In genomic region chr1:169570172-169570574, GRCh38 we compare ENCODE assay signal across 1 cellular context.
A peak's percentile ranks its signal among the peaks of the same experiment; 100 is the strongest.
TF ChIP-seq lines count a peak whose summit lies in the region.

No MANE protein-coding gene starts in this region.

TF ChIP-seq in HepG2, 621 proteins besides CTCF, POLR2A, EP300 and RAD21 (continued from another document and continues in another):
- no peak for TF ChIP-seq RFX5 (IDR thresholded peaks at IDR 0.05; ENCODE audit: low read depth, low read length)
- no peak; the same call in 1 of the 2 replicates for TF ChIP-seq HOXA5 (CRISPR knock-in tag; IDR thresholded peaks at IDR 0.05)
- no peak for TF ChIP-seq ZMAT3 (CRISPR knock-in tag; conservative IDR thresholded peaks at IDR 0.05)
- no peak for TF ChIP-seq GLI4 (CRISPR knock-in tag; IDR thresholded peaks at IDR 0.05; ENCODE audit: borderline replicate concordance)
- no peak for TF ChIP-seq ZNF879 (CRISPR knock-in tag; IDR thresholded peaks at IDR 0.05)
- no peak for TF ChIP-seq ZNF567 (CRISPR knock-in tag; IDR thresholded peaks at IDR 0.05; ENCODE audit: borderline replicate concordance)
- no peak for TF ChIP-seq ZNF235 (CRISPR knock-in tag; IDR thresholded peaks at IDR 0.05; ENCODE audit: borderline replicate concordance)
- TF ChIP-seq ZSCAN22 (CRISPR knock-in tag; IDR thresholded peaks at IDR 0.05): no peak
- no peak for TF ChIP-seq TSC22D2 (CRISPR knock-in tag; IDR thresholded peaks at IDR 0.05; ENCODE audit: borderline replicate concordance)
- TF ChIP-seq RFXAP (CRISPR knock-in tag; IDR thresholded peaks at IDR 0.05; ENCODE audit: borderline replicate concordance): no peak
- 0 out of 2 replicates have a peak, but pooled peaks have one; percentile 40 for TF ChIP-seq MAX (IDR thresholded peaks at IDR 0.05)
- TF ChIP-seq SNAPC4 (CRISPR knock-in tag; IDR thresholded peaks at IDR 0.05): no peak
- peak; percentile 79 for TF ChIP-seq RARA (CRISPR knock-in tag; IDR thresholded peaks at IDR 0.05)
- no peak for TF ChIP-seq ZNF205 (CRISPR knock-in tag; IDR thresholded peaks at IDR 0.05)
- TF ChIP-seq ZNF792 (CRISPR knock-in tag; IDR thresholded peaks at IDR 0.05): peak; percentile 48; the same call in 1 of the 2 replicates
- 0 out of 2 replicates have a peak, but pooled peaks have one; percentile 43 for TF ChIP-seq ZBTB20 (CRISPR knock-in tag; IDR thresholded peaks at IDR 0.05; ENCODE audit: borderline replicate concordance, low read depth)
- TF ChIP-seq ELF3 (CRISPR knock-in tag; IDR thresholded peaks at IDR 0.05): peak; percentile 66
- TF ChIP-seq NFIC (IDR thresholded peaks at IDR 0.05; ENCODE audit: low read length): peak; percentile 84
- TF ChIP-seq MYNN (CRISPR knock-in tag; IDR thresholded peaks at IDR 0.05; ENCODE audit: low read depth): no peak
- no peak for TF ChIP-seq TFAP4 (IDR thresholded peaks at IDR 0.05; ENCODE audit: borderline replicate concordance, low read depth)
- TF ChIP-seq PBX3 (CRISPR knock-in tag; IDR thresholded peaks at IDR 0.05; ENCODE audit: borderline replicate concordance): no peak
- TF ChIP-seq PLRG1 (conservative IDR thresholded peaks at IDR 0.05): no peak
- 0 out of 2 replicates have a peak, but pooled peaks have one; percentile 11 for TF ChIP-seq RBFOX2 (IDR thresholded peaks at IDR 0.05; ENCODE audit: low read depth, low read length)
- no peak for TF ChIP-seq ZNF777 (CRISPR knock-in tag; IDR thresholded peaks at IDR 0.05)
- no peak for TF ChIP-seq LRRFIP1 (CRISPR knock-in tag; conservative IDR thresholded peaks at IDR 0.05)
- no peak for TF ChIP-seq HMGXB4 (CRISPR knock-in tag; IDR thresholded peaks at IDR 0.05; ENCODE audit: borderline replicate concordance in 1 of 2, low read depth in 1 of 2)
- peak; percentile 47 for TF ChIP-seq FOSL2 (CRISPR knock-in tag; IDR thresholded peaks at IDR 0.05)
- TF ChIP-seq REST (IDR thresholded peaks at IDR 0.05; ENCODE audit: borderline replicate concordance in 1 of 2, low read depth in 1 of 2, low read length in 2 of 2): no peak; a peak in 1 of 4 replicates
- TF ChIP-seq MAFK (conservative IDR thresholded peaks at IDR 0.05 in 1 of 2, IDR thresholded peaks at IDR 0.05 in 1 of 2; ENCODE audit: low read length in 2 of 2): peak; percentile 7 to 20; a peak in 1 of 4 replicates
- no peak for TF ChIP-seq PRMT3 (CRISPR knock-in tag; IDR thresholded peaks at IDR 0.05; ENCODE audit: borderline replicate concordance, low read depth)
- TF ChIP-seq SOX5 (CRISPR knock-in tag; IDR thresholded peaks at IDR 0.05; ENCODE audit: borderline replicate concordance): peak; percentile 82
- TF ChIP-seq ZNF275 (CRISPR knock-in tag; IDR thresholded peaks at IDR 0.05; ENCODE audit: borderline replicate concordance): no peak
- no peak for TF ChIP-seq ZNF430 (CRISPR knock-in tag; IDR thresholded peaks at IDR 0.05)
- TF ChIP-seq ZKSCAN5 (CRISPR knock-in tag; IDR thresholded peaks at IDR 0.05): no peak
- no peak for TF ChIP-seq U2AF1 (optimal IDR thresholded peaks at IDR 0.05; ENCODE audit: low read depth, low read length)
- TF ChIP-seq PAXIP1 (CRISPR knock-in tag; conservative IDR thresholded peaks at IDR 0.05): peak; percentile 95
- no peak for TF ChIP-seq SSRP1 (CRISPR knock-in tag; IDR thresholded peaks at IDR 0.05)
- TF ChIP-seq MEF2D (CRISPR knock-in tag; IDR thresholded peaks at IDR 0.05): no peak
